14 cellular contexts compared by ENCODE assay signal in the genomic region with DNA sequence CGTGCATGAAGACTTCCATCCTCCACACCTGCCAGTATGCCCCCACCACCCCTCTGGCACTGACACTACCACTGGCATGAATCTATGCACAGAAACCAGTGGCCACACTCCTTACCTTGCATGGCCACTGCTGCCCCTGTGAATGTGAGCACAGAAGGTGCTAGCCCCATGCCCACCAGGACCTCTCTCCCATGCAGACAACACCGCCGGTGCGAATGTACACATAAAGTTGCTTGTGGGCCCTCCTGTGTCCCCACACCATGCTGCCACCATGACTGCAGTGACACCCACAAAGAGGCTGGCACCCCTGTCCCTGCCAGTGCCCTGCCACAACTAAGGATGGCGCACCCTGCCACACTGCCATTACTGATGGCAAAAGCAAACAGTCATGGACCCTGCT.
A peak's percentile ranks its signal among the peaks of the same experiment; 100 is the strongest.
DNase-seq lines count a peak whose midpoint lies in the region; ATAC-seq lines count a peak whose summit lies in the region.
"Had no signal": no experiment of that assay in that cellular context is flagged by ENCODE, and none has a peak within 500 bp of the region (broad histone marks: within the 10 kb centered on the region; RNA-seq: fewer than 3 reads in every experiment).

No MANE protein-coding gene starts in this region.

- peak overlapping the region in 1 of 2 experiments; percentile 10 for H2BK12ac ChIP-seq in mesenchymal stem cell (ENCODE audit: low read length in 2 of 2)

- peak overlapping the region in 1 of 2 experiments; percentile 61 for H3K14ac ChIP-seq in mesenchymal stem cell (ENCODE audit: low read length in 2 of 2)

- peak overlapping the region in 1 of 2 experiments; percentile 27 for H3K23ac ChIP-seq in mesenchymal stem cell (ENCODE audit: low read length in 2 of 2)

- H3K4me2 ChIP-seq in mesenchymal stem cell (ENCODE audit: low read length, poor library complexity, severe bottlenecking), result no peak overlapping the region

- peak overlapping the region in 1 of 2 experiments; percentile 48 for H3K18ac ChIP-seq in mesenchymal stem cell (ENCODE audit: low read depth in 1 of 2, low read length in 2 of 2)

- H4K8ac ChIP-seq in mesenchymal stem cell (ENCODE audit: low read length), result no peak overlapping the region

- intact Hi-C loops in Right ventricle myocardium inferior (cut with DNase I) (no loop called here), cardiac septum (cut with DNase I) (no loop called here), sciatic nerve (cut with DNase I) (no loop called here)

- WGBS in mesenchymal stem cell, result 97% methylated on average over 5 of the region's 5 CpGs

- H3K27me3 ChIP-seq in mesenchymal stem cell (ENCODE audit: control insufficient read depth in 1 of 2, insufficient read depth in 1 of 2, low read length in 2 of 2), result no peaks in the 10 kb centered on the region
- H3K27me3 ChIP-seq: BLaER1 treated with 17β-estradiol and CSF1 and Interleukin-3, amounts not matched to agents 10 nM and 100 nM had no signal

- H2BK15ac ChIP-seq in mesenchymal stem cell (ENCODE audit: low read depth, poor library complexity, severe bottlenecking), result no peak overlapping the region

- H3K9ac ChIP-seq in mesenchymal stem cell (ENCODE audit: low read length), result no peak overlapping the region
- H3K9ac ChIP-seq: BLaER1 treated with 17β-estradiol and CSF1 and Interleukin-3, amounts not matched to agents 10 nM and 100 nM had no signal

- no peak overlapping the region for H2AK5ac ChIP-seq in mesenchymal stem cell (ENCODE audit: low read length, severe bottlenecking)

- ATAC-seq in Right ventricle myocardium inferior (no peak), sciatic nerve (peak; percentile 20), GM18907 (IDR thresholded peaks at IDR 0.05; ENCODE audit: unreplicated experiment) (no peak)
- ATAC-seq: CD8-positive, alpha-beta T cell had no signal

- no peak overlapping the region for H2BK5ac ChIP-seq in mesenchymal stem cell (ENCODE audit: low read depth, low read length, poor library complexity, severe bottlenecking)

- H3K9me3 ChIP-seq in mesenchymal stem cell (ENCODE audit: control insufficient read depth, low read length), result peaks cover 8% of the 10 kb centered on the region
- H3K9me3 ChIP-seq: BLaER1 treated with 17β-estradiol and CSF1 and Interleukin-3, amounts not matched to agents 10 nM and 100 nM; HAP-1 had no signal

- no peak overlapping the region for H2BK120ac ChIP-seq in mesenchymal stem cell (ENCODE audit: low read depth, low read length)

- H3K27ac ChIP-seq in mesenchymal stem cell (ENCODE audit: low read length, poor library complexity, severe bottlenecking), result no peak overlapping the region
- H3K27ac ChIP-seq: 22Rv1; BLaER1 treated with 17β-estradiol and CSF1 and Interleukin-3, amounts not matched to agents 10 nM and 100 nM had no signal

- H3K79me1 ChIP-seq in mesenchymal stem cell (replicated peaks; ENCODE audit: low read length, poor library complexity, severe bottlenecking), result no peaks in the 10 kb centered on the region

- DNase-seq in Right ventricle myocardium inferior (ENCODE audit: missing footprints) (peak; percentile 66), cardiac septum (ENCODE audit: low spot score) (no peak), mesenchymal stem cell (no peak), sciatic nerve (ENCODE audit: low spot score) (no peak), A172 (ENCODE audit: low spot score) (no peak)
- DNase-seq in activated effector memory CD4-positive, alpha-beta T cell treated with anti-CD3 and anti-CD28 coated beads, Interleukin-2, amount 50 U/mL, for 16 hours, result no peak
- DNase-seq: Calu3; CD8-positive, alpha-beta T cell; DMS79 treated with DMSO at 0.1 percent for 48 hours; GF-D8 had no signal

- no peaks in the 10 kb centered on the region for H3K4me1 ChIP-seq in mesenchymal stem cell (ENCODE audit: control insufficient read depth, insufficient read depth, low read depth, low read length)

- H4K91ac ChIP-seq in mesenchymal stem cell (ENCODE audit: low read length), result peak overlapping the region; percentile 29

- no peak overlapping the region for H2AFZ ChIP-seq in mesenchymal stem cell (ENCODE audit: low read depth, low read length)

- H3K36me3 ChIP-seq in mesenchymal stem cell (ENCODE audit: control insufficient read depth in 1 of 2, insufficient read depth in 2 of 2, low read depth in 1 of 2, low read length in 2 of 2), result no peaks in the 10 kb centered on the region
- H3K36me3 ChIP-seq: BLaER1 treated with 17β-estradiol and CSF1 and Interleukin-3, amounts not matched to agents 10 nM and 100 nM; HAP-1 had no signal

- no peak overlapping the region for H3K4me3 ChIP-seq in mesenchymal stem cell (ENCODE audit: insufficient read depth in 1 of 2, low read depth in 1 of 2, low read length in 2 of 2)
- H3K4me3 ChIP-seq: BLaER1 treated with 17β-estradiol and CSF1 and Interleukin-3, amounts not matched to agents 10 nM and 100 nM; HAP-1 had no signal

- no peak overlapping the region for H3K4ac ChIP-seq in mesenchymal stem cell (ENCODE audit: low read depth in 1 of 2, low read length in 2 of 2)
